Comparison of ENCODE assay signal across 13 cellular contexts in genomic region chr4:26105815-26106699, GRCh38.
DNase-seq lines count a peak whose midpoint lies in the region; ATAC-seq and TF ChIP-seq lines count a peak whose summit lies in the region.
"Had no signal": no experiment of that assay in that cellular context is flagged by ENCODE, and none has a peak within 500 bp of the region (broad histone marks: within the 10 kb centered on the region; RNA-seq: fewer than 3 reads in every experiment).

No MANE protein-coding gene starts in this region.

- dilution Hi-C loops in IMR-90 (cut with HindIII; ENCODE audit: low sequenced_read_pairs, unreplicated experiment), result no loop called here

- TF ChIP-seq POLR2A in IMR-90 (IDR thresholded peaks at IDR 0.05; ENCODE audit: low read depth, low read length), result no peak

- H3K4me3 ChIP-seq in ACC112 (ENCODE audit: low read depth, low read length), result no peak overlapping the region
- no peak overlapping the region for H3K4me3 ChIP-seq in IMR-90 (ENCODE audit: insufficient read depth, low read depth, low read length)
- no peak overlapping the region for H3K4me3 ChIP-seq in choroid plexus epithelial cell (ENCODE audit: low read depth, low read length)
- no peak overlapping the region for H3K4me3 ChIP-seq in left lung
- H3K4me3 ChIP-seq: GM12878 had no signal

- no peak overlapping the region for H3K9ac ChIP-seq in IMR-90 (ENCODE audit: low read depth, low read length)

- no CpG with 5 or more reads among the region's 7 CpGs for WGBS in IMR-90 (ENCODE audit: extremely low coverage in 2 of 2, insufficient read length in 1 of 2), 2 experiments

- peak overlapping the region; percentile 9; the same call in 1 of the 2 replicates for H2BK20ac ChIP-seq in IMR-90 (ENCODE audit: low read depth, low read length)

- H3K79me2 ChIP-seq in ACC112 (ENCODE audit: control insufficient read depth, insufficient read depth, low read length, unreplicated experiment), result no peaks in the 10 kb centered on the region

- no peak overlapping the region for H4K91ac ChIP-seq in IMR-90 (ENCODE audit: insufficient read depth, low read depth, low read length)

- H4K8ac ChIP-seq in IMR-90 (ENCODE audit: low read depth in 2 of 2, low read length in 2 of 2), result no peak overlapping the region; a peak in 1 of 4 replicates

- H2BK5ac ChIP-seq in IMR-90 (ENCODE audit: low read depth, low read length, poor library complexity, severe bottlenecking), result no peak overlapping the region

- H2AK9ac ChIP-seq in IMR-90 (replicated peaks; ENCODE audit: low read depth, low read length, poor library complexity), result no peak overlapping the region

- TF ChIP-seq RAD21 in IMR-90 (IDR thresholded peaks at IDR 0.05; ENCODE audit: low read length), result no peak

- no peak overlapping the region; the same call in 1 of the 2 replicates for H3K14ac ChIP-seq in IMR-90 (replicated peaks; ENCODE audit: low read depth, low read length)

- H2AFZ ChIP-seq in ACC112 (ENCODE audit: low read length, unreplicated experiment) (peak overlapping the region; percentile 42), IMR-90 (replicated peaks; ENCODE audit: low read length, poor library complexity) (no peak overlapping the region)

- H3K4me1 ChIP-seq in ACC112 (ENCODE audit: control insufficient read depth, insufficient read depth, low read length, unreplicated experiment) (peaks cover 20% of the 10 kb centered on the region), IMR-90 (ENCODE audit: control insufficient read depth, insufficient read depth, low read length) (peaks cover 7% of the 10 kb centered on the region), left lung (no peaks in the 10 kb centered on the region)

- H4K5ac ChIP-seq in IMR-90 (ENCODE audit: low read depth, low read length), result no peak overlapping the region; the same call in 1 of the 2 replicates

- DNase-seq in IMR-90 (peak; percentile 80), choroid plexus epithelial cell (ENCODE audit: low read depth) (peak; percentile 65), left lung (no peak), DMS79 (lab: John Stamatoyannopoulos, UW) (no peak), HK-2 (ENCODE audit: unreplicated experiment) (no peak)
- DNase-seq in stimulated activated CD8-positive, alpha-beta memory T cell treated with anti-CD3 and anti-CD28 coated beads, Interleukin-4, amount 100 ng/mL, for 48 hours, result no peak
- DNase-seq: activated T-cell treated with anti-CD3 and anti-CD28 coated beads for 4 hours, dermis blood vessel endothelial cell, left colon, NCI-H2081 had no signal

- H3K36me3 ChIP-seq in ACC112 (ENCODE audit: insufficient read depth, low read length) (no peaks in the 10 kb centered on the region), IMR-90 (ENCODE audit: control insufficient read depth, insufficient read depth, low read length) (no peaks in the 10 kb centered on the region), left lung (no peaks in the 10 kb centered on the region)

- H3K27me3 ChIP-seq in ACC112 (ENCODE audit: insufficient read depth, low read length) (no peaks in the 10 kb centered on the region), IMR-90 (ENCODE audit: control insufficient read depth, insufficient read depth, low read length) (no peaks in the 10 kb centered on the region), left lung (no peaks in the 10 kb centered on the region)

- peak overlapping the region; percentile 31; the same call in 1 of the 2 replicates for H3K4ac ChIP-seq in IMR-90 (ENCODE audit: low read depth, low read length)

- no peak overlapping the region for H3K56ac ChIP-seq in IMR-90 (ENCODE audit: extremely low read depth, insufficient read depth, low read length)

- intact Hi-C loops in IMR-90 (cut with micrococcal nuclease), result no loop called here
- intact Hi-C loops in left lung (cut with DNase I), result no loop called here

- no peaks in the 10 kb centered on the region for H3K9me1 ChIP-seq in IMR-90 (ENCODE audit: insufficient read depth, low read length)

- H3K4me2 ChIP-seq in IMR-90 (ENCODE audit: low read depth, low read length), result no peak overlapping the region

- TF ChIP-seq CTCF in IMR-90 (conservative IDR thresholded peaks at IDR 0.05; ENCODE audit: low read depth, low read length), result no peak
- no peak for TF ChIP-seq CTCF in choroid plexus epithelial cell (conservative IDR thresholded peaks at IDR 0.05; ENCODE audit: low read depth, low read length)
- no peak for TF ChIP-seq CTCF in left lung (IDR thresholded peaks at IDR 0.05)

- POLR2A ChIA-PET in IMR-90 (lab: Charles Lee; ENCODE audit: unreplicated experiment), result no interaction called here

- no peaks in the 10 kb centered on the region for H4K20me1 ChIP-seq in IMR-90 (ENCODE audit: insufficient read depth, low read length)

- H3K18ac ChIP-seq in IMR-90 (ENCODE audit: low read depth, low read length), result peak overlapping the region; percentile 74; the same call in 1 of the 2 replicates

- peak overlapping the region; percentile 11; the same call in 1 of the 2 replicates for H2AK5ac ChIP-seq in IMR-90 (ENCODE audit: low read depth, low read length)

- CTCF ChIA-PET in IMR-90 (lab: Yijun Ruan, JAX), result interaction anchor here (1.0 to 1.3 kb wide), 2 partner anchors 36 to 219 kb away, joined by 5 to 7 read pairs; no protein-coding TSS in a partner anchor

- H3K9me3 ChIP-seq in IMR-90 (ENCODE audit: control insufficient read depth, insufficient read depth, low read length), result peaks cover 5% of the 10 kb centered on the region; the same call in 1 of the 2 replicates
- no peaks in the 10 kb centered on the region for H3K9me3 ChIP-seq in left lung

- no TSS peak for BruUV-seq in IMR-90 (replicated peaks; lab: Mats Ljungman, UMichigan)

- H3K79me1 ChIP-seq in IMR-90 (ENCODE audit: low read depth in 1 of 2, low read length in 2 of 2), result no peaks in the 10 kb centered on the region

- H3K27ac ChIP-seq in ACC112 (ENCODE audit: low read depth, low read length) (peak overlapping the region; percentile 61), IMR-90 (ENCODE audit: insufficient read depth, low read length) (no peak overlapping the region), left lung (no peak overlapping the region)

- no peak overlapping the region for H3K23ac ChIP-seq in IMR-90 (ENCODE audit: low read depth, low read length)

- H2BK15ac ChIP-seq in IMR-90 (ENCODE audit: low read depth, low read length), result no peak overlapping the region

- ATAC-seq in IMR-90 (ENCODE audit: low read depth) (peak; percentile 67), left lung (peak; percentile 43), GM18858 (IDR thresholded peaks at IDR 0.05; ENCODE audit: unreplicated experiment) (no peak)
- ATAC-seq: GM12878, left colon had no signal

- peak overlapping the region; percentile 17; the same call in 1 of the 2 replicates for H2BK120ac ChIP-seq in IMR-90 (ENCODE audit: low read depth, low read length)

- in situ Hi-C loops in IMR-90 (cut with MboI; ENCODE audit: low sequenced_read_pairs), result no loop called here

TF ChIP-seq in IMR-90, 13 proteins besides CTCF, POLR2A, EP300 and RAD21:
- TF ChIP-seq BHLHE40 (IDR thresholded peaks at IDR 0.05; ENCODE audit: low read depth, low read length) (0 out of 2 replicates have a peak, but pooled peaks have one; percentile 13), SMC3 (IDR thresholded peaks at IDR 0.05; ENCODE audit: low read depth, low read length) (no peak), RFX5 (IDR thresholded peaks at IDR 0.05; ENCODE audit: low read depth, low read length) (no peak), ELK1 (IDR thresholded peaks at IDR 0.05; ENCODE audit: borderline replicate concordance, low read depth, low read length) (no peak), USF2 (IDR thresholded peaks at IDR 0.05; ENCODE audit: low read depth, low read length) (no peak), CEBPB (IDR thresholded peaks at IDR 0.05; ENCODE audit: low read depth, low read length) (peak; percentile 98), FOS (IDR thresholded peaks at IDR 0.05; ENCODE audit: low read depth, low read length) (peak; percentile 89), MXI1 (IDR thresholded peaks at IDR 0.05; ENCODE audit: borderline replicate concordance, low read depth, low read length) (no peak), CHD1 (IDR thresholded peaks at IDR 0.05; ENCODE audit: low read depth, low read length) (no peak), MAFK (IDR thresholded peaks at IDR 0.05; ENCODE audit: low read depth, low read length) (no peak), RCOR1 (IDR thresholded peaks at IDR 0.05; ENCODE audit: insufficient replicate concordance, low read length) (no peak), MAZ (IDR thresholded peaks at IDR 0.05; ENCODE audit: borderline replicate concordance, low read depth, low read length) (no peak), NFE2L2 (IDR thresholded peaks at IDR 0.05; ENCODE audit: low read depth, low read length) (no peak)
TF ChIP-seq in IMR-90: peak in this region for 3.

Comparison
In these comparisons a context has a peak if more than half of its experiments do, and no peak if none do; other contexts are left out.
1. DNase-seq: peak in IMR-90 (single experiment) and choroid plexus epithelial cell (single experiment); none in left lung (0 of 2), stimulated activated CD8-positive, alpha-beta memory T cell treated with anti-CD3 and anti-CD28 coated beads, Interleukin-4, amount 100 ng/mL, for 48 hours (single experiment), DMS79 (single experiment) and HK-2 (single experiment).